ENCODE assay signal across 24 cellular contexts in the genomic region with DNA sequence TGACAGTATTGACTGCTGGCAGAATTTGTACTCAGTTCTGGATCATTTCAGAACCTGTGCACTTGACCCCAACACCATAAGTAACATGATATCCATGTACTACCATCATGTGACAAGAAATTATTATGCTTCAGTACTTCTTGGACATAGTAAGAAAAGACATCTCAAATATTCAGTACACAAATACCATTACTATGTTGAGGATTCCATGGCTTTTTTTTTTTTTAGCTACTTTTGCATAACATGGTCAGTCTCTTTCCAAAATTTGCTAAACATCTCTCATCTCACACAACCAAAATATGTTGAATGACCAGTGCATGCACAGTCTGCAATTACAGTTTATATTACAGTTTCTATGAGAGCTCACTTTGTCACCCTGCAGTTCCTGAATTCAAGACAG.
DNase-seq lines count a peak whose midpoint lies in the region; ATAC-seq and TF ChIP-seq lines count a peak whose summit lies in the region.
"Had no signal": no experiment of that assay in that cellular context is flagged by ENCODE, and none has a peak within 500 bp of the region (broad histone marks: within the 10 kb centered on the region; RNA-seq: fewer than 3 reads in every experiment).

No MANE protein-coding gene starts in this region.

- CTCF ChIA-PET in SK-N-SH (lab: Yijun Ruan, JAX) = no interaction called here

- no peak for TF ChIP-seq CTCF in SK-N-SH (IDR thresholded peaks at IDR 0.05)

- peaks cover 73% of the 10 kb centered on the region for H3K27me3 Mint-ChIP-seq in central memory CD8-positive, alpha-beta T cell
- H3K27me3 Mint-ChIP-seq in natural killer cell treated with Interleukin-12 subunit alpha and Interleukin-12 subunit beta and Interleukin-15 and Interleukin-18, amount 100 ng/mL, for 72 hours = peaks cover 7 to 8% of the 10 kb centered on the region in 2 donors
- H3K27me3 Mint-ChIP-seq: activated CD8-positive, alpha-beta T cell treated with anti-CD3 and anti-CD28 coated beads for 36 hours; naive B cell; stimulated activated memory B cell treated with anti-CD40 and anti-IgM and Interleukin-4, amounts not matched to agents 10 μg/mL and 1 μg/mL and 100 μg/mL, for 72 hours had no signal

- no peaks in the 10 kb centered on the region for H3K36me3 ChIP-seq in SK-N-SH (replicated peaks in 1 of 2; ENCODE audit: control insufficient read depth in 1 of 2, insufficient read depth in 2 of 2, low read length in 1 of 2)
- H3K36me3 ChIP-seq: left lung, prostate gland, suprapubic skin had no signal

- peak overlapping the region; percentile 65 for H3K27ac Mint-ChIP-seq in central memory CD8-positive, alpha-beta T cell (ENCODE audit: low read depth)
- peak overlapping the region in 1 of 2 donors; percentile 3 for H3K27ac Mint-ChIP-seq in natural killer cell treated with Interleukin-12 subunit alpha and Interleukin-12 subunit beta and Interleukin-15 and Interleukin-18, amount 100 ng/mL, for 72 hours
- H3K27ac Mint-ChIP-seq: activated CD8-positive, alpha-beta T cell treated with anti-CD3 and anti-CD28 coated beads for 36 hours; activated naive CD4-positive, alpha-beta T cell treated with anti-CD3 and anti-CD28 coated beads, Interleukin-2, amount 10 ng/mL, durations not matched to agents 7 days and 5 days; brain; CD4-positive, CD25-positive, alpha-beta regulatory T cell; stimulated activated memory B cell treated with anti-CD40 and anti-IgM and Interleukin-4, amounts not matched to agents 10 μg/mL and 1 μg/mL and 100 μg/mL, for 72 hours had no signal

- POLR2A ChIA-PET in SK-N-SH (lab: Yijun Ruan, JAX) = no interaction called here

- no peaks in the 10 kb centered on the region; the same call in 1 of the 2 replicates for H3K27me3 ChIP-seq in SK-N-SH (ENCODE audit: insufficient read depth)
- H3K27me3 ChIP-seq: left lung, suprapubic skin, upper lobe of left lung had no signal

- DNase-seq in AG20443 (ENCODE audit: low spot score) (peak; percentile 37), GM03348 (ENCODE audit: low spot score) (peak; percentile 47), SK-N-SH (no peak)
- no peak for DNase-seq in central memory CD8-positive, alpha-beta T cell (ENCODE audit: low spot score in 2 of 2)
- DNase-seq in natural killer cell treated with Interleukin-12 subunit alpha and Interleukin-12 subunit beta and Interleukin-15 and Interleukin-18, amount 100 ng/mL, for 72 hours (ENCODE audit: low spot score) = no peak
- no peak for DNase-seq in activated CD4-positive, alpha-beta T cell treated with anti-CD3 and anti-CD28 coated beads, Interleukin-2, amount 50 U/mL, for 48 hours
- DNase-seq: activated CD8-positive, alpha-beta memory T cell treated with anti-CD3 and anti-CD28 coated beads, Interleukin-2, amount 50 U/mL, for 48 hours; activated CD8-positive, alpha-beta T cell treated with anti-CD3 and anti-CD28 coated beads for 36 hours; activated naive CD4-positive, alpha-beta T cell treated with anti-CD3 and anti-CD28 coated beads, Interleukin-2, amount 10 ng/mL, durations not matched to agents 7 days and 5 days; CD4-positive, CD25-positive, alpha-beta regulatory T cell; left lung; mesendoderm; naive B cell; NCI-H1417 treated with DMSO at 0.1 percent for 48 hours; NCI-H446; NCI-H774; SW 1271; upper lobe of left lung had no signal

- no peaks in the 10 kb centered on the region for H3F3A ChIP-seq in SK-N-SH (replicated peaks; ENCODE audit: insufficient read depth)

- TF ChIP-seq RAD21 in SK-N-SH (IDR thresholded peaks at IDR 0.05; ENCODE audit: low read length) = no peak

- no peak overlapping the region for H3K27ac ChIP-seq in SK-N-SH (ENCODE audit: low read depth in 2 of 2, low read length in 1 of 2)
- H3K27ac ChIP-seq: KMS-11, left lung, prostate gland, suprapubic skin had no signal

- peaks cover 0 to 2% of the 10 kb centered on the region in 2 experiments; a peak in 1 of 4 replicates for H3K4me1 ChIP-seq in SK-N-SH (ENCODE audit: control insufficient read depth in 1 of 2, insufficient read depth in 2 of 2, low read depth in 1 of 2, low read length in 1 of 2)
- H3K4me1 ChIP-seq: prostate gland had no signal

- no peak for TF ChIP-seq EP300 in SK-N-SH (IDR thresholded peaks at IDR 0.05; ENCODE audit: borderline replicate concordance in 1 of 2, low read depth in 1 of 2, low read length in 1 of 2)

- H3K79me2 ChIP-seq in SK-N-SH (ENCODE audit: insufficient read depth) = no peaks in the 10 kb centered on the region

- H3K9me2 ChIP-seq in SK-N-SH = no peaks in the 10 kb centered on the region

- H3K9me3 ChIP-seq in SK-N-SH = no peaks in the 10 kb centered on the region
- H3K9me3 ChIP-seq: left lung, prostate gland, suprapubic skin, upper lobe of left lung had no signal

- peaks cover 6% of the 10 kb centered on the region for H3K4me1 Mint-ChIP-seq in central memory CD8-positive, alpha-beta T cell
- peaks cover 22 to 24% of the 10 kb centered on the region in 2 donors for H3K4me1 Mint-ChIP-seq in natural killer cell treated with Interleukin-12 subunit alpha and Interleukin-12 subunit beta and Interleukin-15 and Interleukin-18, amount 100 ng/mL, for 72 hours (ENCODE audit: low read depth in 2 of 2)
- H3K4me1 Mint-ChIP-seq: stimulated activated memory B cell treated with anti-CD40 and anti-IgM and Interleukin-4, amounts not matched to agents 10 μg/mL and 1 μg/mL and 100 μg/mL, for 72 hours had no signal

- no peak overlapping the region for H3K4me2 ChIP-seq in SK-N-SH
- H3K4me2 ChIP-seq: KMS-11 had no signal

- H3K4me3 ChIP-seq in SK-N-SH (ENCODE audit: low read depth in 2 of 2, low read length in 1 of 2) = no peak overlapping the region
- H3K4me3 ChIP-seq: left lung, prostate gland, suprapubic skin, upper lobe of left lung had no signal

- no peaks in the 10 kb centered on the region for H3K9me3 Mint-ChIP-seq in central memory CD8-positive, alpha-beta T cell
- H3K9me3 Mint-ChIP-seq in natural killer cell treated with Interleukin-12 subunit alpha and Interleukin-12 subunit beta and Interleukin-15 and Interleukin-18, amount 100 ng/mL, for 72 hours = no peaks in the 10 kb centered on the region
- H3K9me3 Mint-ChIP-seq: activated CD8-positive, alpha-beta T cell treated with anti-CD3 and anti-CD28 coated beads for 36 hours; activated naive CD4-positive, alpha-beta T cell treated with anti-CD3 and anti-CD28 coated beads, Interleukin-2, amount 10 ng/mL, durations not matched to agents 7 days and 5 days; brain; CD4-positive, CD25-positive, alpha-beta regulatory T cell; naive B cell; stimulated activated memory B cell treated with anti-CD40 and anti-IgM and Interleukin-4, amounts not matched to agents 10 μg/mL and 1 μg/mL and 100 μg/mL, for 72 hours had no signal

- H3K36me3 Mint-ChIP-seq in central memory CD8-positive, alpha-beta T cell (ENCODE audit: insufficient read depth) = no peaks in the 10 kb centered on the region
- no peaks in the 10 kb centered on the region for H3K36me3 Mint-ChIP-seq in natural killer cell treated with Interleukin-12 subunit alpha and Interleukin-12 subunit beta and Interleukin-15 and Interleukin-18, amount 100 ng/mL, for 72 hours
- H3K36me3 Mint-ChIP-seq: activated naive CD4-positive, alpha-beta T cell treated with anti-CD3 and anti-CD28 coated beads, Interleukin-2, amount 10 ng/mL, durations not matched to agents 7 days and 5 days; brain; CD4-positive, CD25-positive, alpha-beta regulatory T cell; naive B cell; stimulated activated memory B cell treated with anti-CD40 and anti-IgM and Interleukin-4, amounts not matched to agents 10 μg/mL and 1 μg/mL and 100 μg/mL, for 72 hours had no signal

- H2AFZ ChIP-seq in SK-N-SH (ENCODE audit: low read depth) = no peak overlapping the region

- H3K4me3 Mint-ChIP-seq in central memory CD8-positive, alpha-beta T cell = no peak overlapping the region
- H3K4me3 Mint-ChIP-seq in natural killer cell treated with Interleukin-12 subunit alpha and Interleukin-12 subunit beta and Interleukin-15 and Interleukin-18, amount 100 ng/mL, for 72 hours = peak overlapping the region; percentile 19
- H3K4me3 Mint-ChIP-seq: activated CD8-positive, alpha-beta T cell treated with anti-CD3 and anti-CD28 coated beads for 36 hours; activated naive CD4-positive, alpha-beta T cell treated with anti-CD3 and anti-CD28 coated beads, Interleukin-2, amount 10 ng/mL, durations not matched to agents 7 days and 5 days; brain; CD4-positive, CD25-positive, alpha-beta regulatory T cell; stimulated activated memory B cell treated with anti-CD40 and anti-IgM and Interleukin-4, amounts not matched to agents 10 μg/mL and 1 μg/mL and 100 μg/mL, for 72 hours had no signal

- ATAC-seq in central memory CD8-positive, alpha-beta T cell (replicated peaks; ENCODE audit: extremely low read depth, poor library complexity, severe bottlenecking) = no peak
- ATAC-seq in natural killer cell treated with Interleukin-12 subunit alpha and Interleukin-12 subunit beta and Interleukin-15 and Interleukin-18, amount 100 ng/mL, for 72 hours = no peak
- no peak for ATAC-seq in GM18502 (IDR thresholded peaks at IDR 0.05; ENCODE audit: poor library complexity, unreplicated experiment)
- ATAC-seq: activated CD8-positive, alpha-beta T cell treated with anti-CD3 and anti-CD28 coated beads for 36 hours; left lung; stimulated activated memory B cell treated with anti-CD40 and anti-IgM and Interleukin-4, amounts not matched to agents 10 μg/mL and 1 μg/mL and 100 μg/mL, for 72 hours had no signal

- no peak overlapping the region for H3K9ac ChIP-seq in SK-N-SH
- H3K9ac ChIP-seq: KMS-11 had no signal

- no peaks in the 10 kb centered on the region for H4K20me1 ChIP-seq in SK-N-SH (ENCODE audit: insufficient read depth)

TF ChIP-seq in SK-N-SH, 30 proteins besides CTCF, POLR2A, EP300 and RAD21:
- TF ChIP-seq, protein P1, sequence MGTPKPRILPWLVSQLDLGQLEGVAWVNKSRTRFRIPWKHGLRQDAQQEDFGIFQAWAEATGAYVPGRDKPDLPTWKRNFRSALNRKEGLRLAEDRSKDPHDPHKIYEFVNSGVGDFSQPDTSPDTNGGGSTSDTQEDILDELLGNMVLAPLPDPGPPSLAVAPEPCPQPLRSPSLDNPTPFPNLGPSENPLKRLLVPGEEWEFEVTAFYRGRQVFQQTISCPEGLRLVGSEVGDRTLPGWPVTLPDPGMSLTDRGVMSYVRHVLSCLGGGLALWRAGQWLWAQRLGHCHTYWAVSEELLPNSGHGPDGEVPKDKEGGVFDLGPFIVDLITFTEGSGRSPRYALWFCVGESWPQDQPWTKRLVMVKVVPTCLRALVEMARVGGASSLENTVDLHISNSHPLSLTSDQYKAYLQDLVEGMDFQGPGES (IDR thresholded peaks at IDR 0.05; ENCODE audit: low read depth, low read length) = no peak
- TF ChIP-seq JUND (IDR thresholded peaks at IDR 0.05) (no peak), FOXM1 (IDR thresholded peaks at IDR 0.05; ENCODE audit: low read depth) (no peak), MXI1 (IDR thresholded peaks at IDR 0.05; ENCODE audit: low read depth, low read length) (no peak), GATA2 (CRISPR knock-in tag; IDR thresholded peaks at IDR 0.05) (no peak), CHD2 (IDR thresholded peaks at IDR 0.05; ENCODE audit: low read length, partially characterized antibody) (no peak)
TF ChIP-seq in SK-N-SH: peak in this region for 0.

Comparison
In these comparisons a context has a peak if more than half of its experiments do, and no peak if none do; other contexts are left out.
1. DNase-seq: peak in AG20443 (single experiment) and GM03348 (single experiment); none in central memory CD8-positive, alpha-beta T cell (0 of 2), natural killer cell treated with Interleukin-12 subunit alpha and Interleukin-12 subunit beta and Interleukin-15 and Interleukin-18, amount 100 ng/mL, for 72 hours (single experiment), SK-N-SH (single experiment) and activated CD4-positive, alpha-beta T cell treated with anti-CD3 and anti-CD28 coated beads, Interleukin-2, amount 50 U/mL, for 48 hours (0 of 2).